In genomic region chr11:110027627-110028371, GRCh38 we compare ENCODE assay signal across 13 cellular contexts.
DNase-seq lines count a peak whose midpoint lies in the region; ATAC-seq lines count a peak whose summit lies in the region.
"Had no signal": no experiment of that assay in that cellular context is flagged by ENCODE, and none has a peak within 500 bp of the region (broad histone marks: within the 10 kb centered on the region; RNA-seq: fewer than 3 reads in every experiment).

No MANE protein-coding gene starts in this region.

- peaks cover 22% of the 10 kb centered on the region for H3K9me3 ChIP-seq in BLaER1
- H3K9me3 ChIP-seq: testis had no signal

- no peak overlapping the region for H3K27ac ChIP-seq in BLaER1
- H3K27ac ChIP-seq: KMS-11, testis had no signal

- no peaks in the 10 kb centered on the region for H4K20me1 ChIP-seq in BLaER1

- no peak overlapping the region for H3K9ac ChIP-seq in BLaER1
- H3K9ac ChIP-seq: KMS-11 had no signal

- peaks cover 37% of the 10 kb centered on the region for H3K4me1 ChIP-seq in BLaER1

- H3K27me3 ChIP-seq in BLaER1, result no peaks in the 10 kb centered on the region
- H3K27me3 ChIP-seq: testis had no signal

- no peak overlapping the region; the same call in 1 of the 2 replicates for H3K4me3 ChIP-seq in BLaER1
- H3K4me3 ChIP-seq: testis had no signal

- DNase-seq in T-helper 9 cell (no peak), activated gamma-delta T cell (lab: John Stamatoyannopoulos, UW) (no peak), AML-193 (lab: John Stamatoyannopoulos, UW) (no peak), inferior parietal cortex (ENCODE audit: extremely low spot score) (no peak)
- DNase-seq: DMS 273 treated with DMSO at 0.1 percent for 48 hours, NCI-H2171, T-helper 1 cell, testis had no signal

- no peaks in the 10 kb centered on the region for H3K36me3 ChIP-seq in BLaER1

- H3K4me2 ChIP-seq in BLaER1, result peak overlapping the region; percentile 70
- H3K4me2 ChIP-seq: KMS-11 had no signal

- peak; percentile 29 for ATAC-seq in GM19025 (IDR thresholded peaks at IDR 0.05; ENCODE audit: low read depth, unreplicated experiment)
- ATAC-seq in HG02623 (IDR thresholded peaks at IDR 0.05; ENCODE audit: unreplicated experiment), result peak; percentile 45
- ATAC-seq in HG03460 (IDR thresholded peaks at IDR 0.05; ENCODE audit: unreplicated experiment), result peak; percentile 40
